In genomic region chr12:76270657-76271358, GRCh38 we compare ENCODE assay signal across 14 cellular contexts.
DNase-seq lines count a peak whose midpoint lies in the region; ATAC-seq and TF ChIP-seq lines count a peak whose summit lies in the region.
"Had no signal": no experiment of that assay in that cellular context is flagged by ENCODE, and none has a peak within 500 bp of the region (broad histone marks: within the 10 kb centered on the region; RNA-seq: fewer than 3 reads in every experiment).

No MANE protein-coding gene starts in this region.

- peak; percentile 69 for DNase-seq in DMS53 treated with DMSO at 0.1 percent for 48 hours (lab: John Stamatoyannopoulos, UW; ENCODE audit: unreplicated experiment)
- peak; percentile 4 for DNase-seq in NCI-H774 (lab: John Stamatoyannopoulos, UW)
- DNase-seq in brain pericyte (ENCODE audit: low read depth, low spot score), result peak; percentile 59
- DNase-seq in fibroblast of the aortic adventitia (ENCODE audit: low read depth), result peak; percentile 40
- DNase-seq in stimulated activated CD8-positive, alpha-beta memory T cell treated with anti-CD3 and anti-CD28 coated beads, Interleukin-4, amount 100 ng/mL, for 48 hours, result no peak
- DNase-seq: HCEC 1CT, NCI-H1092, NCI-H2107, NCI-H345, NCI-H526 treated with DMSO at 0.1 percent for 48 hours, PC-3 had no signal

- ATAC-seq in HG03039 (IDR thresholded peaks at IDR 0.05; ENCODE audit: unreplicated experiment) (no peak), GM19452 (IDR thresholded peaks at IDR 0.05; ENCODE audit: unreplicated experiment) (no peak), HG03135 (IDR thresholded peaks at IDR 0.05; ENCODE audit: unreplicated experiment) (no peak)
- ATAC-seq: PC-3 had no signal

- no peak overlapping the region for H3K4me3 ChIP-seq in fibroblast of the aortic adventitia (ENCODE audit: low read depth, low read length)

- no peak for TF ChIP-seq CTCF in fibroblast of the aortic adventitia (IDR thresholded peaks at IDR 0.05; ENCODE audit: insufficient read depth, low read length)
